3 cellular contexts compared by ENCODE assay signal in the genomic region with DNA sequence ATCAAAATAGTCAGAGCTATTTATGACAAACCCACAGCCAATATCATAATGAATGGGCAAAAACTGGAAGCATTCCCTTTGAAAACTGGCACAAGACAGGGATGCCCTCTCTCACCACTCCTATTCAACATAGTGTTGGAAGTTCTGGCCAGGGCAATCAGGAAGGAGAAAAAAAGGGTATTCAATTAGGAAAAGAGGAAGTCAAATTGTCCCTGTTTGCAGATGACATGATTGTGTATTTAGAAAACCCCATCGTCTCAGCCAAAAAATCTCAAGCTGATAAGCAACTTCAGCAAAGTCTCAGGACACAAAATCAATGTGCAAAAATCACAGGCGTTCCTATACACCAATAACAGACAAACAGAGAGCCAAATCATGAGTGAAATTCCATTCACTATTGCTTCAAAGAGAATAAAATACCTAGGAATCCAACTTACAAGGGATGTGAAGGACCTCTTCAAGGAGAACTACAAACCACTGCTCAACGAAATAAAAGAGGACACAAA.
TF ChIP-seq lines count a peak whose summit lies in the region.

No MANE protein-coding gene starts in this region.

TF ChIP-seq in GM12891, 5 proteins besides CTCF, POLR2A, EP300 and RAD21:
- TF ChIP-seq SPI1 (IDR thresholded peaks at IDR 0.05; ENCODE audit: low read depth, low read length), result peak; percentile 24; the same call in 1 of the 2 replicates

TF ChIP-seq in GM12878, 131 proteins besides CTCF, POLR2A, EP300 and RAD21:
- TF ChIP-seq SPI1 (IDR thresholded peaks at IDR 0.05; ENCODE audit: borderline replicate concordance, insufficient read depth, low read depth, low read length), result 0 out of 2 replicates have a peak, but pooled peaks have one; percentile 33

TF ChIP-seq in K562, 482 proteins besides CTCF, POLR2A, EP300 and RAD21:
- TF ChIP-seq RCOR1 (IDR thresholded peaks at IDR 0.05; ENCODE audit: borderline replicate concordance in 1 of 2, low read depth in 2 of 2, low read length in 2 of 2) (peak in 1 of 2 experiments; percentile 14; a peak in 1 of 4 replicates), HDAC1 (IDR thresholded peaks at IDR 0.05) (peak in 1 of 2 experiments; percentile 25; a peak in 1 of 4 replicates), SPI1 (IDR thresholded peaks at IDR 0.05; ENCODE audit: borderline replicate concordance, low read depth, low read length) (0 out of 2 replicates have a peak, but pooled peaks have one; percentile 58), KDM1A (IDR thresholded peaks at IDR 0.05) (peak; percentile 56 to 63)
